ENCODE assay signal across 33 cellular contexts in genomic region chr13:110438776-110439175, GRCh38.
"Had no signal": no experiment of that assay in that cellular context is flagged by ENCODE, and none has a peak within 500 bp of the region (broad histone marks: within the 10 kb centered on the region; RNA-seq: fewer than 3 reads in every experiment).

No MANE protein-coding gene starts in this region.

- H3K27ac ChIP-seq: brain microvascular endothelial cell, PC-9, RWPE1, VCaP had no signal

- H3K36me3 Mint-ChIP-seq: activated CD8-positive, alpha-beta memory T cell treated with anti-CD3 and anti-CD28 coated beads, Interleukin-2, amount 10 ng/mL, durations not matched to agents 7 days and 5 days; activated naive CD4-positive, alpha-beta T cell treated with anti-CD3 and anti-CD28 coated beads, Interleukin-2, amount 10 ng/mL, durations not matched to agents 7 days and 5 days; activated naive CD8-positive, alpha-beta T cell; T-cell had no signal

- ATAC-seq: activated CD8-positive, alpha-beta memory T cell treated with anti-CD3 and anti-CD28 coated beads, Interleukin-2, amount 10 ng/mL, durations not matched to agents 7 days and 5 days; SK-N-SH treated with all-trans-retinoic acid at 6 μM for 48 hours; T-cell; T-helper 17 cell had no signal

- H3K4me3 ChIP-seq: K562, PC-9 had no signal

- H3K27ac Mint-ChIP-seq: activated CD4-positive, alpha-beta memory T cell treated with anti-CD3 and anti-CD28 coated beads, Interleukin-2, amount 10 ng/mL, durations not matched to agents 7 days and 5 days; activated CD8-positive, alpha-beta memory T cell treated with anti-CD3 and anti-CD28 coated beads, Interleukin-2, amount 10 ng/mL, durations not matched to agents 7 days and 5 days; activated naive CD4-positive, alpha-beta T cell treated with anti-CD3 and anti-CD28 coated beads, Interleukin-2, amount 10 ng/mL, durations not matched to agents 7 days and 5 days; activated naive CD8-positive, alpha-beta T cell; activated naive CD8-positive, alpha-beta T cell treated with anti-CD3 and anti-CD28 coated beads, Interleukin-2, amount 50 U/mL, for 24 hours; T-cell; T-helper 17 cell had no signal

- H3K4me3 Mint-ChIP-seq: activated CD4-positive, alpha-beta memory T cell treated with anti-CD3 and anti-CD28 coated beads, Interleukin-2, amount 10 ng/mL, durations not matched to agents 7 days and 5 days; activated CD8-positive, alpha-beta memory T cell treated with anti-CD3 and anti-CD28 coated beads, Interleukin-2, amount 10 ng/mL, durations not matched to agents 7 days and 5 days; activated naive CD4-positive, alpha-beta T cell treated with anti-CD3 and anti-CD28 coated beads, Interleukin-2, amount 10 ng/mL, durations not matched to agents 7 days and 5 days; activated naive CD8-positive, alpha-beta T cell; activated naive CD8-positive, alpha-beta T cell treated with anti-CD3 and anti-CD28 coated beads, Interleukin-2, amount 50 U/mL, for 24 hours; T-cell; T-helper 17 cell had no signal

- H3K9me3 Mint-ChIP-seq: activated CD4-positive, alpha-beta memory T cell treated with anti-CD3 and anti-CD28 coated beads, Interleukin-2, amount 10 ng/mL, durations not matched to agents 7 days and 5 days; activated naive CD4-positive, alpha-beta T cell treated with anti-CD3 and anti-CD28 coated beads, Interleukin-2, amount 10 ng/mL, durations not matched to agents 7 days and 5 days; activated naive CD8-positive, alpha-beta T cell treated with anti-CD3 and anti-CD28 coated beads, Interleukin-2, amount 50 U/mL, for 24 hours; T-cell had no signal

- DNase-seq: activated CD4-positive, alpha-beta memory T cell treated with anti-CD3 and anti-CD28 coated beads, Interleukin-2, amount 10 ng/mL, durations not matched to agents 7 days and 5 days; activated CD4-positive, alpha-beta T cell treated with anti-CD3 and anti-CD28 coated beads for 1 hour; activated CD4-positive, alpha-beta T cell treated with anti-CD3 and anti-CD28 coated beads for 48 hours; activated CD4-positive, CD25-positive, alpha-beta regulatory T cell; activated CD8-positive, alpha-beta memory T cell treated with anti-CD3 and anti-CD28 coated beads for 24 hours; activated CD8-positive, alpha-beta memory T cell treated with anti-CD3 and anti-CD28 coated beads, Interleukin-2, amount 10 ng/mL, durations not matched to agents 7 days and 5 days; activated CD8-positive, alpha-beta memory T cell treated with anti-CD3 and anti-CD28 coated beads, Interleukin-2, amount 50 U/mL, for 48 hours; activated effector memory CD4-positive, alpha-beta T cell treated with Interleukin-2 at 50 U/mL for 16 hours; activated naive CD4-positive, alpha-beta T cell treated with anti-CD3 and anti-CD28 coated beads, Interleukin-2, amount 10 ng/mL, durations not matched to agents 7 days and 5 days; activated naive CD8-positive, alpha-beta T cell treated with anti-CD3 and anti-CD28 coated beads, Interleukin-2, amount 50 U/mL, for 24 hours; activated T-cell treated with anti-CD3 and anti-CD28 coated beads, Interleukin-2, amount 50 U/mL, for 48 hours; anterior cingulate cortex; brain microvascular endothelial cell; NCI-H1092 treated with DMSO at 0.1 percent for 48 hours; NCI-H1417; NCI-H146; NCI-H187; NCI-H2029 treated with DMSO at 0.1 percent for 48 hours; NCI-H2107; NCI-H2171; NCI-H510A; NCI-H526; NCI-H748 treated with DMSO at 0.1 percent for 48 hours; NK-92 treated with Interleukin-12 subunit alpha and Interleukin-12 subunit beta, amount 100 ng/mL, for 24 hours; SIG-M5; T-cell; T-helper 17 cell had no signal

- H3K4me1 Mint-ChIP-seq: activated CD4-positive, alpha-beta memory T cell treated with anti-CD3 and anti-CD28 coated beads, Interleukin-2, amount 10 ng/mL, durations not matched to agents 7 days and 5 days; activated CD8-positive, alpha-beta memory T cell treated with anti-CD3 and anti-CD28 coated beads, Interleukin-2, amount 10 ng/mL, durations not matched to agents 7 days and 5 days; activated naive CD4-positive, alpha-beta T cell treated with anti-CD3 and anti-CD28 coated beads, Interleukin-2, amount 10 ng/mL, durations not matched to agents 7 days and 5 days; activated naive CD8-positive, alpha-beta T cell treated with anti-CD3 and anti-CD28 coated beads, Interleukin-2, amount 50 U/mL, for 24 hours; T-cell; T-helper 17 cell had no signal

- H3K27me3 ChIP-seq: brain microvascular endothelial cell had no signal
